ENCODE assay signal across 19 cellular contexts in genomic region chr10:119361037-119361436, GRCh38.
DNase-seq lines count a peak whose midpoint lies in the region; ATAC-seq and TF ChIP-seq lines count a peak whose summit lies in the region.
"Had no signal": no experiment of that assay in that cellular context is flagged by ENCODE, and none has a peak within 500 bp of the region (broad histone marks: within the 10 kb centered on the region; RNA-seq: fewer than 3 reads in every experiment).

No MANE protein-coding gene starts in this region.

- H3K36me3 ChIP-seq in heart left ventricle (peaks cover 0 to 2% (median 0%) of the 10 kb centered on the region in 9 donors), spleen (peaks cover 0 to 26% (median 0%) of the 10 kb centered on the region in 6 donors)
- H3K36me3 ChIP-seq: SJCRH30 had no signal

- ATAC-seq in heart left ventricle (no peak), right cardiac atrium (no peak), memory B cell (ENCODE audit: low read depth) (no peak), GM19467 (IDR thresholded peaks at IDR 0.05; ENCODE audit: unreplicated experiment) (no peak), HG03439 (IDR thresholded peaks at IDR 0.05; ENCODE audit: unreplicated experiment) (no peak)

- H3K9me3 Mint-ChIP-seq in endothelial cell (ENCODE audit: unreplicated experiment): no peaks in the 10 kb centered on the region
- peaks cover 3% of the 10 kb centered on the region for H3K9me3 Mint-ChIP-seq in memory B cell

- intact Hi-C loops in heart left ventricle (cut with DNase I) (loop anchor here in 1 of 10 donors (5.0 kb wide), 1 partner anchor 51 kb away; no protein-coding TSS in a partner anchor), right cardiac atrium (cut with DNase I) (no loop called here), spleen (cut with DNase I; ENCODE audit: low total_unique reads) (no loop called here)

- no peak for TF ChIP-seq CTCF in heart left ventricle (IDR thresholded peaks at IDR 0.05)
- TF ChIP-seq CTCF in endothelial cell (IDR thresholded peaks at IDR 0.05; ENCODE audit: unreplicated experiment): no peak
- no peak for TF ChIP-seq CTCF in spleen (IDR thresholded peaks at IDR 0.05 in 8 of 11, conservative IDR thresholded peaks at IDR 0.05 in 3 of 11)

- peaks cover 36% of the 10 kb centered on the region for H3K27me3 Mint-ChIP-seq in endothelial cell (ENCODE audit: unreplicated experiment)
- H3K27me3 Mint-ChIP-seq in memory B cell: no peaks in the 10 kb centered on the region
- H3K27me3 Mint-ChIP-seq: CD8-positive, alpha-beta memory T cell had no signal

- H3K4me3 ChIP-seq in heart left ventricle (no peak overlapping the region), right cardiac atrium (ENCODE audit: low read length) (no peak overlapping the region), spleen (no peak overlapping the region)
- H3K4me3 ChIP-seq: MG63, SJCRH30 had no signal

- H3K27me3 ChIP-seq in heart left ventricle: no peaks in the 10 kb centered on the region
- no peaks in the 10 kb centered on the region for H3K27me3 ChIP-seq in right cardiac atrium (ENCODE audit: control insufficient read depth, insufficient read depth)
- H3K27me3 ChIP-seq in spleen (replicated peaks in 1 of 7): no peaks in the 10 kb centered on the region
- H3K27me3 ChIP-seq: MG63, SJCRH30 had no signal

- H3K27ac ChIP-seq in heart left ventricle: peak overlapping the region in 11 of 12 donors; percentile 31 to 67 (median 47)
- H3K27ac ChIP-seq in right cardiac atrium (ENCODE audit: low read length): no peak overlapping the region
- H3K27ac ChIP-seq in spleen: peak overlapping the region in 6 of 8 donors; percentile 37 to 64 (median 60)
- H3K27ac ChIP-seq: 22Rv1, C4-2B, SJCRH30 had no signal

- no peak for TF ChIP-seq POLR2A in heart left ventricle (IDR thresholded peaks at IDR 0.05)
- no peak for TF ChIP-seq POLR2A in spleen (IDR thresholded peaks at IDR 0.05)

- DNase-seq in heart left ventricle (peak in 1 of 5 donors; percentile 14), right cardiac atrium (no peak), endothelial cell (ENCODE audit: low spot score) (no peak), memory B cell (ENCODE audit: low spot score in 2 of 2) (no peak), spleen (no peak), activated gamma-delta T cell (lab: John Stamatoyannopoulos, UW) (no peak)
- DNase-seq: Calu3; DMS153; MG63; NCI-H1417; NCI-H187; NCI-H69; NK-92 treated with Interleukin-12 subunit alpha and Interleukin-12 subunit beta, amount 100 ng/mL, for 24 hours had no signal

- peaks cover 0 to 5% (median 2%) of the 10 kb centered on the region in 12 donors for H3K9me3 ChIP-seq in heart left ventricle
- H3K9me3 ChIP-seq in right cardiac atrium (ENCODE audit: control insufficient read depth, low read length): no peaks in the 10 kb centered on the region
- H3K9me3 ChIP-seq in spleen: peaks cover under 1 to 13% (median 6%) of the 10 kb centered on the region in 8 donors

- H3K36me3 Mint-ChIP-seq in endothelial cell (ENCODE audit: low read depth, unreplicated experiment): peaks cover 60% of the 10 kb centered on the region
- peaks cover 16% of the 10 kb centered on the region for H3K36me3 Mint-ChIP-seq in memory B cell

- H3K4me3 Mint-ChIP-seq in endothelial cell (ENCODE audit: unreplicated experiment): no peak overlapping the region
- no peak overlapping the region for H3K4me3 Mint-ChIP-seq in memory B cell
- H3K4me3 Mint-ChIP-seq: CD8-positive, alpha-beta memory T cell had no signal

- WGBS in heart left ventricle, 4 donors: 92 to 94% (median 93%) methylated on average over 10 of the region's 10 CpGs
- WGBS in right cardiac atrium: 95% methylated on average over 10 of the region's 10 CpGs
- WGBS in spleen, 5 donors: 91 to 100% (median 92%) methylated on average over 3 to 10 of the region's 10 CpGs

- H3K4me1 ChIP-seq in heart left ventricle: peaks cover 3 to 82% (median 48%) of the 10 kb centered on the region in 12 donors
- peaks cover 23% of the 10 kb centered on the region for H3K4me1 ChIP-seq in right cardiac atrium (ENCODE audit: control insufficient read depth, insufficient read depth, low read length)
- H3K4me1 ChIP-seq in spleen: peaks cover 0 to 74% (median 38%) of the 10 kb centered on the region in 6 donors

- H3K27ac Mint-ChIP-seq in endothelial cell (ENCODE audit: unreplicated experiment) (peak overlapping the region; percentile 78), memory B cell (peak overlapping the region; percentile 62)

- H3K4me1 Mint-ChIP-seq in endothelial cell (ENCODE audit: unreplicated experiment): peaks cover 50% of the 10 kb centered on the region
- H3K4me1 Mint-ChIP-seq in memory B cell: peaks cover 33% of the 10 kb centered on the region
